In the genomic region with DNA sequence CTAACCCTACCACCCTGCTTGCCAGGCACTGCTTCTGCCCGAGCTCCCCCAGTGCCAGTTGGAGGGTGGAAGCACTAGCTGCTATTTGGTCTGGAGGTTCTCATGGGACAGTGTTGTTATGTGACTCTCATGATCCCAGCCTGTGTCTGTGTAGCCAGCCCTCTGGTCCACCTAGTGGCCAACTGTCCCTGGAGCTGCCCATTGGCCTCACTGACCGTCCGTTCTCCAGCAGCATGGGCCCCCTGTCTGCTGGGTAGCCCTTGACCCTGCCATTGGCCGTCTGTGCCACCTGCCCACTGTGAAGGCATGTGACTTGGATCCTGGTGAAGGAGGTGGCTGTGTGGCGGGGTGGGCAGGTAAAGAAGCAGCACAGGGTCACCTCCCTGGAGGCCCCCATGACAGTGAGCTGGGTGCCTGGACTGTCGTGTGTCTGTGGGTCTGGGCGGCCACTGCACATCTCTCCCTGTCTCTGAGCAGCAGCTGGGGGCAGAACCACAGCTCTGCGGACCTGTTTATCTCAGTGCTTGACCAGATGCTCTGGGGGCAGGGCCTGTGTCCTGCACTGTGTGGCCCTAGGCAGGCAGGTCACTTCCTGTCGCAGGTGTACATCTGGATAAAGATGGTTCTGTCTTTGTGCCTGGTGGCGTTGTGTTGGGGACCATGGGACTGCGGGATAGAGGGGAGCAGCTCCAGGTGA, we compare ENCODE assay signal across 10 cellular contexts. TPM values are rescaled to one million over a fixed set of nuclear protein-coding genes. Genes with fewer than 3 reads are reported as not detected.
A peak's percentile ranks its signal among the peaks of the same experiment; 100 is the strongest.
DNase-seq lines count a peak whose midpoint lies in the region; ATAC-seq and TF ChIP-seq lines count a peak whose summit lies in the region.
"Had no signal": no experiment of that assay in that cellular context is flagged by ENCODE, and none has a peak within 500 bp of the region (broad histone marks: within the 10 kb centered on the region; RNA-seq: fewer than 3 reads in every experiment).

No MANE protein-coding gene starts in this region.

- H3K9me3 Mint-ChIP-seq in CD14-positive monocyte = peaks cover 0 to 10% (median 6%) of the 10 kb centered on the region in 7 donors
- peaks cover 0 to 15% (median 4%) of the 10 kb centered on the region in 9 donors for H3K9me3 Mint-ChIP-seq in naive thymus-derived CD8-positive, alpha-beta T cell

- H3K27ac Mint-ChIP-seq in CD14-positive monocyte (peak overlapping the region in 1 of 7 donors; percentile 42), T-helper 17 cell (peak overlapping the region; percentile 11)
- peak overlapping the region in 6 of 10 donors; percentile 11 to 94 (median 49) for H3K27ac Mint-ChIP-seq in naive thymus-derived CD8-positive, alpha-beta T cell

- H3K27me3 Mint-ChIP-seq in CD14-positive monocyte (ENCODE audit: low read depth in 3 of 3) = no peaks in the 10 kb centered on the region
- H3K27me3 Mint-ChIP-seq in T-helper 17 cell = no peaks in the 10 kb centered on the region
- no peaks in the 10 kb centered on the region for H3K27me3 Mint-ChIP-seq in naive thymus-derived CD8-positive, alpha-beta T cell

- intact Hi-C loops in CD14-positive monocyte (cut with micrococcal nuclease) = no loop called here

- no peak for ATAC-seq in T-helper 17 cell
- ATAC-seq in naive thymus-derived CD8-positive, alpha-beta T cell = no peak
- ATAC-seq in HG03521 (IDR thresholded peaks at IDR 0.05; ENCODE audit: unreplicated experiment) = no peak
- ATAC-seq in HG03025 (IDR thresholded peaks at IDR 0.05; ENCODE audit: low FRiP score, unreplicated experiment) = no peak
- ATAC-seq in HG02981 (IDR thresholded peaks at IDR 0.05; ENCODE audit: unreplicated experiment) = no peak
- ATAC-seq: foreskin keratinocyte had no signal

- DNase-seq in CD14-positive monocyte (ENCODE audit: low spot score) (peak; percentile 26), T-helper 17 cell (no peak), fibroblast of the aortic adventitia (ENCODE audit: low read depth) (no peak)
- DNase-seq in naive thymus-derived CD8-positive, alpha-beta T cell = no peak
- DNase-seq in stimulated activated CD4-positive, alpha-beta T cell treated with anti-CD3 and anti-CD28 coated beads, Interleukin-12 subunit alpha, Interleukin-12 subunit beta, amount 100 ng/mL, for 4 hours = no peak
- DNase-seq: foreskin keratinocyte, NCI-H1436 treated with DMSO at 0.1 percent for 48 hours had no signal

- peaks cover 12% of the 10 kb centered on the region for H3K4me1 Mint-ChIP-seq in CD14-positive monocyte
- peaks cover 52% of the 10 kb centered on the region for H3K4me1 Mint-ChIP-seq in T-helper 17 cell
- peaks cover 38 to 80% (median 61%) of the 10 kb centered on the region in 4 donors for H3K4me1 Mint-ChIP-seq in naive thymus-derived CD8-positive, alpha-beta T cell

- POLR2A ChIA-PET in naive thymus-derived CD8-positive, alpha-beta T cell (lab: Charles Lee) = no interaction called here

- peaks cover 12 to 19% of the 10 kb centered on the region in 2 donors for H3K36me3 Mint-ChIP-seq in CD14-positive monocyte
- no peaks in the 10 kb centered on the region for H3K36me3 Mint-ChIP-seq in T-helper 17 cell (ENCODE audit: low read depth)
- H3K36me3 Mint-ChIP-seq in naive thymus-derived CD8-positive, alpha-beta T cell = peaks cover 0 to 19% (median 7%) of the 10 kb centered on the region in 3 donors

- TF ChIP-seq CTCF in CD14-positive monocyte (IDR thresholded peaks at IDR 0.05) (peak; percentile 17), fibroblast of the aortic adventitia (IDR thresholded peaks at IDR 0.05; ENCODE audit: insufficient read depth, low read length) (peak; percentile 17)

- H3K4me3 ChIP-seq in fibroblast of the aortic adventitia (ENCODE audit: low read depth, low read length) = no peak overlapping the region

- H3K9me3 ChIP-seq in T-helper 17 cell (ENCODE audit: control insufficient read depth, low read length, poor library complexity, severe bottlenecking) = no peaks in the 10 kb centered on the region

- H3K4me3 Mint-ChIP-seq in CD14-positive monocyte = no peak overlapping the region
- no peak overlapping the region for H3K4me3 Mint-ChIP-seq in T-helper 17 cell
- no peak overlapping the region for H3K4me3 Mint-ChIP-seq in naive thymus-derived CD8-positive, alpha-beta T cell

RNA-seq across cellular contexts. Expression of gene PHF2, which starts 11.4 kb away (rescaled TPM):
- polyA plus RNA-seq in CD14-positive monocyte = under 1 TPM; 0.40 to 0.97 TPM
- total RNA-seq in T-helper 17 cell (10 to 100 TPM; 24.8 to 27.1 TPM), fibroblast of the aortic adventitia (ENCODE audit: low replicate concordance) (4.7 and 14.2 TPM in 2 replicates)
- total RNA-seq in naive thymus-derived CD8-positive, alpha-beta T cell = 10 to 100 TPM; 35.2 to 35.5 TPM
- 1 to 10 TPM in 2 of 3 donors, under 1 TPM in 1; 0.84 to 2.3 (median 1.3) TPM for polyA plus RNA-seq in naive thymus-derived CD8-positive, alpha-beta T cell
